ENCODE assay signal across 8 cellular contexts in the genomic region with DNA sequence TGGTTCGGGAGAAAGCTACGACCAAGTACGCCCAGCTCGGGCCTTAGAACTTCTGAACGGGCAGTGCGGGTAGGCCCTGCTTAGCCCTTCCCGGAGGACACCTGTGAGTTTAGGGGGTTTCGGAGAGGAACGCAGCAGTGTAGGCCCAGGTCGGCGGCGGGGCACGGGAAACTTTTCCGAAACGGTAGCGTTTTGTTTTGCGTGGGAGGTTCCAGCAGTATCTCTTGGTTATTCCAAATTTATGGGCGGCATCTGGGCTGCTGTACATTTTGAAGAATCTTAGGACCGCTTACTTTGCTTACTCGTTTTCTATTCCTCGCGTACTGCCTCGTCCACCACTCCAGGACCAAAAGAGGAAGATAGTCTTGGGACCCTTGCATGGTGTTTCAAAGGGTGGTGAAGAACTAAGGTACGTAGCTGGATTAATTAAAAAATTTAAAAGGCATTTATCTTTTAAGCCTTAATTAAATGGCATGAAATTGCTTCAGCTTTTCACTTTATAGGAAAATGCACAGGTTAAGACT. TPM values are rescaled to one million over a fixed set of nuclear protein-coding genes. Genes with fewer than 3 reads are reported as not detected.
DNase-seq lines count a peak whose midpoint lies in the region; ATAC-seq, FAIRE-seq and TF ChIP-seq lines count a peak whose summit lies in the region.

No MANE protein-coding gene starts in this region.

- RAD21 ChIA-PET in GM12878 (lab: Charles Lee; ENCODE audit: unreplicated experiment), result interaction anchor here (0.8 to 1.7 kb wide), 6 partner anchors 10 to 100 kb away, joined by 3 to 4 read pairs (median 3); no protein-coding TSS in a partner anchor

- H4K20me1 ChIP-seq in GM12878 (ENCODE audit: control insufficient read depth, insufficient read depth), result no peaks in the 10 kb centered on the region

- peak; percentile 25 for ATAC-seq in GM19455 (IDR thresholded peaks at IDR 0.05; ENCODE audit: unreplicated experiment)
- ATAC-seq in GM12878, result peak; percentile 49
- peak; percentile 9 for ATAC-seq in left lobe of liver

- FAIRE-seq in GM12878 (lab: Jason Lieb, UNC), result peak; percentile 13

- SMC1A ChIA-PET in GM12878 (lab: Charles Lee; ENCODE audit: uncharacterized antibody, unreplicated experiment), result interaction anchor here (0.7 to 1.8 kb wide), 6 partner anchors 10 to 384 kb away, joined by 3 to 6 read pairs (median 4); no protein-coding TSS in a partner anchor

- intact Hi-C loops in GM12878 (cut with micrococcal nuclease; ENCODE audit: unreplicated experiment), result loop anchor here (5.0 to 10.0 kb wide), 2 partner anchors 100 to 1042 kb away; partner anchors contain the start of genes DHFR, HOMER1 and MSH3
- intact Hi-C loops in tibial artery (cut with DNase I; ENCODE audit: low total_unique reads), result loop anchor here (5.0 kb wide), 1 partner anchor 100 kb away; the partner anchor contains the start of gene HOMER1

- peak overlapping the region; percentile 82 for H2AFZ ChIP-seq in GM12878 (ENCODE audit: control insufficient read depth, low read depth, low read length)

- POLR2A ChIA-PET in GM12878 (lab: Charles Lee), result interaction anchor here (0.6 to 2.1 kb wide), 10 partner anchors 8 to 623 kb away, joined by 3 to 6 read pairs (median 3); partner anchors contain the start of gene HOMER1

- no TSS peak for BruUV-seq in GM12878 (replicated peaks; lab: Mats Ljungman, UMichigan)

- WGBS in GM12878 (ENCODE audit: insufficient coverage, insufficient replicate concordance, low lambda C conversion rate, missing lambda C conversion rate), result 2% methylated on average over 24 of the region's 24 CpGs

- TF ChIP-seq EP300 in GM12878 (IDR thresholded peaks at IDR 0.05; ENCODE audit: borderline replicate concordance in 1 of 2, control insufficient read depth in 1 of 2, low read depth in 2 of 2, low read length in 2 of 2), result no peak

- peak overlapping the region; percentile 88 for H3K9ac ChIP-seq in GM12878 (ENCODE audit: control insufficient read depth, insufficient read depth, low read length)

- TF ChIP-seq RAD21 in GM12878 (IDR thresholded peaks at IDR 0.05; ENCODE audit: insufficient read depth, low read depth, low read length), result no peak

- peak overlapping the region; percentile 87 for H3K27ac ChIP-seq in GM12878 (ENCODE audit: control insufficient read depth, insufficient read depth)
- H3K27ac ChIP-seq in tibial artery, result peak overlapping the region; percentile 92 to 98

- no peak for TF ChIP-seq CTCF in GM12878 (IDR thresholded peaks at IDR 0.05 in 2 of 3, conservative IDR thresholded peaks at IDR 0.05 in 1 of 3; ENCODE audit: control insufficient read depth in 2 of 3, extremely low read depth in 1 of 3, insufficient read depth in 1 of 3, low read depth in 3 of 3, low read length in 3 of 3)
- TF ChIP-seq CTCF in tibial artery (IDR thresholded peaks at IDR 0.05), result no peak
- TF ChIP-seq CTCF in GM20000 (IDR thresholded peaks at IDR 0.05; ENCODE audit: extremely low read depth, missing control alignments), result no peak

- in situ Hi-C loops in GM12878 (cut with MboI), result no loop called here

- H3K27me3 ChIP-seq in GM12878 (replicated peaks in 1 of 2; ENCODE audit: control insufficient read depth in 2 of 2, insufficient read depth in 2 of 2, low read length in 1 of 2) (no peaks in the 10 kb centered on the region), tibial artery (no peaks in the 10 kb centered on the region)

- H3K36me3 ChIP-seq in GM12878 (ENCODE audit: control insufficient read depth in 2 of 2, insufficient read depth in 2 of 2, low read length in 1 of 2) (peaks cover 0 to 14% of the 10 kb centered on the region in 2 experiments; a peak in 3 of 4 replicates), tibial artery (peaks cover 3 to 10% (median 4%) of the 10 kb centered on the region in 3 donors)

- TF ChIP-seq POLR2A in GM12878 (IDR thresholded peaks at IDR 0.05; ENCODE audit: low read depth, low read length), result no peak

- H3K4me1 ChIP-seq in GM12878 (ENCODE audit: control insufficient read depth, insufficient read depth, low read length) (no peaks in the 10 kb centered on the region), tibial artery (peaks cover 0 to 24% (median 17%) of the 10 kb centered on the region in 4 donors)

- H3K4me2 ChIP-seq in GM12878 (ENCODE audit: control insufficient read depth, insufficient read depth), result peak overlapping the region; percentile 83; the same call in 1 of the 2 replicates

- CTCF ChIA-PET in GM12878 (lab: Yijun Ruan, JAX), result no interaction called here

- H3K4me3 ChIP-seq in Jurkat, Clone E6-1 (ENCODE audit: low read length), result peak overlapping the region; percentile 88
- peak overlapping the region; percentile 99 for H3K4me3 ChIP-seq in GM12878
- H3K4me3 ChIP-seq in tibial artery, result peak overlapping the region; percentile 89 to 99

- DNase-seq in AG08395 (ENCODE audit: low spot score), result peak; percentile 8
- DNase-seq in Jurkat, Clone E6-1 (ENCODE audit: low read depth, low spot score), result no peak
- DNase-seq in GM12878 (ENCODE audit: low read depth, low spot score), result no peak
- DNase-seq in left lobe of liver (ENCODE audit: low spot score), result no peak
- DNase-seq in tibial artery, result no peak
- DNase-seq in GM20000 (ENCODE audit: low spot score), result no peak
- DNase-seq in stimulated activated CD4-positive, alpha-beta T cell treated with anti-CD3 and anti-CD28 coated beads, Interleukin-1b, Interleukin-23, amount 100 ng/mL, for 48 hours, result no peak

- H3K9me3 ChIP-seq in GM12878 (replicated peaks; ENCODE audit: control insufficient read depth, insufficient read depth, low read length) (peaks cover 13% of the 10 kb centered on the region), tibial artery (peaks cover 0 to 6% (median 0%) of the 10 kb centered on the region in 3 donors)

- peaks cover 53% of the 10 kb centered on the region for H3K79me2 ChIP-seq in GM12878 (ENCODE audit: control insufficient read depth, insufficient read depth, low read length)

TF ChIP-seq in GM12878, 131 proteins besides CTCF, POLR2A, EP300 and RAD21 (continues in another document):
- TF ChIP-seq ASH2L (IDR thresholded peaks at IDR 0.05; ENCODE audit: borderline replicate concordance, low read depth), result peak; percentile 86; the same call in 1 of the 2 replicates
- TF ChIP-seq NBN (IDR thresholded peaks at IDR 0.05), result peak; percentile 21
- no peak for TF ChIP-seq BCL11A (IDR thresholded peaks at IDR 0.05; ENCODE audit: low read depth, low read length)
- no peak for TF ChIP-seq BHLHE40 (IDR thresholded peaks at IDR 0.05; ENCODE audit: borderline replicate concordance in 1 of 2, low read depth in 2 of 2, low read length in 1 of 2)
- peak; percentile 56; the same call in 1 of the 2 replicates for TF ChIP-seq HDGF (IDR thresholded peaks at IDR 0.05)
- no peak for TF ChIP-seq EGR1 (IDR thresholded peaks at IDR 0.05; ENCODE audit: borderline replicate concordance in 1 of 2, low read depth in 2 of 2, low read length in 2 of 2)
- TF ChIP-seq STAT3 (IDR thresholded peaks at IDR 0.05; ENCODE audit: low read depth, low read length), result no peak
- no peak for TF ChIP-seq STAT1 (conservative IDR thresholded peaks at IDR 0.05)
- TF ChIP-seq ZNF207 (IDR thresholded peaks at IDR 0.05; ENCODE audit: borderline replicate concordance), result 0 out of 2 replicates have a peak, but pooled peaks have one; percentile 57
- peak; percentile 59; the same call in 1 of the 2 replicates for TF ChIP-seq RELB (IDR thresholded peaks at IDR 0.05; ENCODE audit: low read depth)
- no peak for TF ChIP-seq BMI1 (IDR thresholded peaks at IDR 0.05; ENCODE audit: borderline replicate concordance)
- TF ChIP-seq POLR2AphosphoS5 (IDR thresholded peaks at IDR 0.05; ENCODE audit: low read length), result peak; percentile 5
- TF ChIP-seq NFIC (IDR thresholded peaks at IDR 0.05; ENCODE audit: low read depth, low read length), result no peak; the same call in 1 of the 2 replicates
- TF ChIP-seq NR2F1 (conservative IDR thresholded peaks at IDR 0.05), result peak; percentile 11; the same call in 1 of the 2 replicates

RNA-seq across cellular contexts. Expression of gene TENT2, which starts 0.5 kb away (rescaled TPM):
- 31.1 TPM for polyA plus RNA-seq in Jurkat, Clone E6-1 (2012; ENCODE audit: insufficient read depth, insufficient read length)
- 509 and 520 TPM in 2 replicates for total RNA-seq in GM12878 (2013; cell fraction: nucleolus; rRNA removed)
- total RNA-seq in GM12878 (2014; rRNA removed) (62.6 and 71.8 TPM in 2 replicates), GM12878 (2014; rRNA removed; fragmentation: Illumina TruSeq; extraction: Trizol) (73.9 and 80.3 TPM in 2 replicates), GM12878 (2021) (61.8 and 66.2 TPM in 2 replicates), left lobe of liver (26.0 TPM)
- 21.7 TPM for polyA plus RNA-seq in GM12878 (2011; ENCODE audit: low read depth)
- polyA plus RNA-seq in GM12878 (2011; rRNA removed) (100 and 135 TPM in 2 replicates), GM12878 (2014; fragmentation: Illumina TruSeq; extraction: Trizol) (64.3 and 93.6 TPM in 2 replicates), GM12878 (2014; fragmentation: Nextera tagmentation; extraction: Ambion mirVana) (10 to 100 TPM; 19.5 to 25.7 TPM), GM12878 (2014; rRNA removed) (39.9 and 46.2 TPM in 2 replicates), GM12878 (2016; fragmentation: Nextera tagmentation; extraction: Ambion mirVana) (10 to 100 TPM; 51.9 to 55.3 TPM)
- polyA plus RNA-seq in GM12878 (2011; cell fraction: cytosol; rRNA removed), result 48.4 and 48.9 TPM in 2 replicates
- polyA plus RNA-seq in GM12878 (2011; cell fraction: nucleus; rRNA removed), result 71.4 and 81.2 TPM in 2 replicates
- polyA plus RNA-seq in GM12878 (2012), result 40.1 and 44.3 TPM in 2 replicates
- polyA minus RNA-seq in GM12878 (2011; rRNA and poly(A)+ RNA removed), result 106 and 123 TPM in 2 replicates
- polyA minus RNA-seq in GM12878 (2011; cell fraction: cytosol; rRNA and poly(A)+ RNA removed), result 31.1 and 36.1 TPM in 2 replicates
- 66.0 and 128 TPM in 2 replicates for polyA minus RNA-seq in GM12878 (2011; cell fraction: nucleus; rRNA and poly(A)+ RNA removed)
